ENCODE assay signal across 22 cellular contexts in the genomic region with DNA sequence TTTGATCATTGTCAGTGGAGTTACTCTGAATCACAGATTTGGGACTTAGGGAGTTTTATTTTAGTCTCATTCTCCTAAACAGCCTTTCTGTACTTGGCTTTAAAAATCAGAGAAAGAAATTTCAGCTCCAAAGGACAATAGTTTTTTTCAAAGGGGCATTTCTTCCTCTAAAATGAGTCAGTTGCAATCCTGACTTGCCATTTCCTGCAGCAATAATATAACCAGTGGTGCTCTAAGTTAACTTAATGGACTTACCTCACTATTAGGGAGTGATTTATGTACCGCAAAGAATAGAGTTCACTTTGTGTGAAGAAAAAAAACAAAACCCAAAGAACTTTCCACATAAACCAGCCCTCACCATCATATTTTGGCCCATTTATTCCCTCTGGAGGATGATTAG. TPM values are rescaled to one million over a fixed set of nuclear protein-coding genes. Genes with fewer than 3 reads are reported as not detected.
DNase-seq lines count a peak whose midpoint lies in the region; ATAC-seq and TF ChIP-seq lines count a peak whose summit lies in the region.
"Had no signal": no experiment of that assay in that cellular context is flagged by ENCODE, and none has a peak within 500 bp of the region (broad histone marks: within the 10 kb centered on the region; RNA-seq: fewer than 3 reads in every experiment).

No MANE protein-coding gene starts in this region.

- H3K27me3 Mint-ChIP-seq in HFFc6 (ENCODE audit: insufficient read depth) = peaks cover 5% of the 10 kb centered on the region

- peak; percentile 39 for DNase-seq in COLO829 (ENCODE audit: low spot score)
- DNase-seq in SK-MEL-5 (ENCODE audit: low read depth, low spot score) = peak; percentile 30
- peak; percentile 79 for DNase-seq in dermis blood vessel endothelial cell
- peak; percentile 68 to 72 for DNase-seq in lung microvascular endothelial cell (ENCODE audit: low read depth in 2 of 2)
- DNase-seq in DMS 273 treated with DMSO at 0.1 percent for 48 hours (lab: John Stamatoyannopoulos, UW) = no peak
- DNase-seq in HFFc6 = no peak
- DNase-seq: CD4-positive, CD25-positive, alpha-beta regulatory T cell; COR-L47; DND-41; KG1; NCI-H1092 treated with DMSO at 0.1 percent for 48 hours; NCI-H1694; NCI-H2081; NCI-H2171 treated with DMSO at 0.1 percent for 48 hours; NCI-H526; OCI-M1; SJCRH30 had no signal

- in situ Hi-C loops in SK-MEL-5 (cut with HindIII; ENCODE audit: low pct_unique_long_range_greater_than_20kb, low sequenced_read_pairs) = no loop called here

- H3K4me3 Mint-ChIP-seq in HFFc6 = no peak overlapping the region
- H3K4me3 Mint-ChIP-seq: CD4-positive, CD25-positive, alpha-beta regulatory T cell had no signal

- H3K9me3 Mint-ChIP-seq in HFFc6 = no peaks in the 10 kb centered on the region

- no peaks in the 10 kb centered on the region for H3K36me3 Mint-ChIP-seq in HFFc6 (ENCODE audit: low read depth)
- H3K36me3 Mint-ChIP-seq: CD4-positive, CD25-positive, alpha-beta regulatory T cell had no signal

- no peaks in the 10 kb centered on the region for H3K4me1 Mint-ChIP-seq in HFFc6 (ENCODE audit: low read depth)
- H3K4me1 Mint-ChIP-seq: CD4-positive, CD25-positive, alpha-beta regulatory T cell had no signal

- H3K27ac Mint-ChIP-seq in HFFc6 = no peak overlapping the region
- H3K27ac Mint-ChIP-seq: CD4-positive, CD25-positive, alpha-beta regulatory T cell had no signal

- no peak for TF ChIP-seq CTCF in HFFc6 (IDR thresholded peaks at IDR 0.05)

- no peak for ATAC-seq in GM18870 (IDR thresholded peaks at IDR 0.05; ENCODE audit: unreplicated experiment)
- no peak for ATAC-seq in HG03175 (IDR thresholded peaks at IDR 0.05; ENCODE audit: unreplicated experiment)
- ATAC-seq: A549 had no signal

RNA-seq across cellular contexts. Expression of a gene that starts 35.0 kb away (rescaled TPM):
- 85.3 and 86.0 TPM in 2 replicates for total RNA-seq in SK-MEL-5 (2014; rRNA removed; shearing (Covaris generic))
- polyA plus RNA-seq in SK-MEL-5 (2015; cell fraction: cytosol; rRNA removed) = 44.9 and 50.0 TPM in 2 replicates
- polyA plus RNA-seq in SK-MEL-5 (2015; cell fraction: nucleus; rRNA removed) = 36.1 and 42.0 TPM in 2 replicates
- total RNA-seq in dermis blood vessel endothelial cell (24.4 and 26.7 TPM in 2 replicates), lung microvascular endothelial cell (24.4 and 31.7 TPM in 2 replicates)
- total RNA-seq in HFFc6 (2021; fragmentation: NEBNext Ultra II Directional; extraction: Animal tissue kit (Norgen Biotek cat#: 25700)) = 10 to 100 TPM; 21.4 to 26.0 (median 24.3) TPM

RNA-seq across cellular contexts. Expression of a gene that starts 45.7 kb away (rescaled TPM):
- 9.8 and 10.3 TPM in 2 replicates for total RNA-seq in SK-MEL-5 (2014; rRNA removed; shearing (Covaris generic))
- 16.9 and 20.0 TPM in 2 replicates for polyA plus RNA-seq in SK-MEL-5 (2015; cell fraction: cytosol; rRNA removed)
- polyA plus RNA-seq in SK-MEL-5 (2015; cell fraction: nucleus; rRNA removed) = 7.9 and 8.9 TPM in 2 replicates
- total RNA-seq in dermis blood vessel endothelial cell (11.2 and 15.4 TPM in 2 replicates), lung microvascular endothelial cell (6.1 and 6.7 TPM in 2 replicates)
- total RNA-seq in HFFc6 (2021; fragmentation: NEBNext Ultra II Directional; extraction: Animal tissue kit (Norgen Biotek cat#: 25700)) = not detected
- total RNA-seq: CD4-positive, CD25-positive, alpha-beta regulatory T cell; H1 had no signal
- polyA plus RNA-seq: BJ; CD4-positive, CD25-positive, alpha-beta regulatory T cell had no signal

Comparison
In these comparisons a context has a peak if more than half of its experiments do, and no peak if none do; other contexts are left out.
1. DNase-seq: peak in COLO829 (single experiment), SK-MEL-5 (single experiment), dermis blood vessel endothelial cell (single experiment) and lung microvascular endothelial cell (2 of 2); none in DMS 273 treated with DMSO at 0.1 percent for 48 hours (single experiment) and HFFc6 (single experiment).